15 cellular contexts compared by ENCODE assay signal in genomic region chr12:50099302-50100008, GRCh38. TPM values are rescaled to one million over a fixed set of nuclear protein-coding genes. Genes with fewer than 3 reads are reported as not detected.
DNase-seq lines count a peak whose midpoint lies in the region; ATAC-seq and TF ChIP-seq lines count a peak whose summit lies in the region.
"Had no signal": no experiment of that assay in that cellular context is flagged by ENCODE, and none has a peak within 500 bp of the region (broad histone marks: within the 10 kb centered on the region; RNA-seq: fewer than 3 reads in every experiment).

No MANE protein-coding gene starts in this region.

- H4K20me1 ChIP-seq in HCT116 (ENCODE audit: insufficient read depth), result no peaks in the 10 kb centered on the region

- no peaks in the 10 kb centered on the region for H3K27me3 ChIP-seq in A673 (replicated peaks; ENCODE audit: insufficient read depth, low read depth, low read length, poor library complexity)
- no peaks in the 10 kb centered on the region for H3K27me3 ChIP-seq in HCT116 (ENCODE audit: insufficient read depth, low read length)
- H3K27me3 ChIP-seq in right cardiac atrium (ENCODE audit: control insufficient read depth, insufficient read depth), result no peaks in the 10 kb centered on the region
- H3K27me3 ChIP-seq in sigmoid colon, result no peaks in the 10 kb centered on the region

- H3K9ac ChIP-seq in HCT116 (ENCODE audit: low read length), result no peak overlapping the region

- peak; percentile 23 for DNase-seq in A673 (ENCODE audit: low spot score)
- DNase-seq in HCT116 (ENCODE audit: low read depth, low spot score), result no peak
- DNase-seq in right cardiac atrium, result no peak
- DNase-seq in NCI-H146 (lab: John Stamatoyannopoulos, UW), result no peak
- no peak for DNase-seq in activated CD4-positive, alpha-beta T cell treated with anti-CD3 and anti-CD28 coated beads, Interleukin-2, amount 50 U/mL, for 4 hours
- no peak for DNase-seq in sigmoid colon
- DNase-seq: Karpas-422; NCI-H2081; NCI-H82; SHP77 treated with DMSO at 0.1 percent for 48 hours; stimulated activated CD4-positive, alpha-beta T cell treated with anti-CD3 and anti-CD28 coated beads, Interleukin-2, amount 100 ng/mL, for 24 hours had no signal

- intact Hi-C loops in A673 (cut with micrococcal nuclease; ENCODE audit: unreplicated experiment) (no loop called here), HCT116 (cut with micrococcal nuclease) (no loop called here), right cardiac atrium (cut with DNase I) (no loop called here), sigmoid colon (cut with DNase I) (no loop called here)

- peaks cover 69% of the 10 kb centered on the region for H3K36me3 Mint-ChIP-seq in brain

- H2AFZ ChIP-seq in HCT116 (ENCODE audit: low read depth, low read length, poor library complexity, severe bottlenecking), result no peak overlapping the region

- H3K27ac Mint-ChIP-seq in brain, result peak overlapping the region in 3 of 5 experiments; percentile 44 to 97 (median 71)

- TF ChIP-seq CTCF in A673 (conservative IDR thresholded peaks at IDR 0.05; ENCODE audit: low read depth, low read length), result no peak
- no peak for TF ChIP-seq CTCF in HCT116 (IDR thresholded peaks at IDR 0.05 in 2 of 3, conservative IDR thresholded peaks at IDR 0.05 in 1 of 3; ENCODE audit: borderline replicate concordance in 1 of 3, insufficient read depth in 1 of 3, low read depth in 2 of 3, low read length in 2 of 3)
- TF ChIP-seq CTCF in brain (conservative IDR thresholded peaks at IDR 0.05), result no peak
- no peak for TF ChIP-seq CTCF in sigmoid colon (IDR thresholded peaks at IDR 0.05)

- H3K79me2 ChIP-seq in HCT116 (ENCODE audit: insufficient read depth, low read length), result no peaks in the 10 kb centered on the region; the same call in 1 of the 2 replicates

- no peak for TF ChIP-seq POLR2A in HCT116 (IDR thresholded peaks at IDR 0.05; ENCODE audit: borderline replicate concordance, extremely low read depth, insufficient read depth, insufficient read length)
- TF ChIP-seq POLR2A in sigmoid colon (IDR thresholded peaks at IDR 0.05), result no peak

- RAD21 ChIA-PET in HCT116 (lab: Charles Lee; ENCODE audit: low non-redundant PET in 1 of 2, low total read pairs in 2 of 2, uncharacterized antibody in 2 of 2, unreplicated experiment in 2 of 2), result no interaction called here

- no peaks in the 10 kb centered on the region for H3K9me2 ChIP-seq in HCT116 (ENCODE audit: insufficient read depth)

- ATAC-seq in HCT116 (no peak), right cardiac atrium (peak in 1 of 2 donors; percentile 26), GM19328 (IDR thresholded peaks at IDR 0.05; ENCODE audit: unreplicated experiment) (no peak)

- H3K4me2 ChIP-seq in HCT116 (ENCODE audit: low read length), result no peak overlapping the region

- H3K4me3 ChIP-seq in A673 (ENCODE audit: low read depth, low read length, poor library complexity, severe bottlenecking), result no peak overlapping the region
- H3K4me3 ChIP-seq in HCT116 (replicated peaks in 1 of 2; ENCODE audit: low read depth in 1 of 2, low read length in 2 of 2), result no peak overlapping the region
- no peak overlapping the region for H3K4me3 ChIP-seq in right cardiac atrium (ENCODE audit: low read length)
- H3K4me3 ChIP-seq in sigmoid colon, result no peak overlapping the region

- peaks cover 39% of the 10 kb centered on the region for H3K4me1 Mint-ChIP-seq in brain

- H3K27ac ChIP-seq in A673 (ENCODE audit: low read depth, low read length, poor library complexity, severe bottlenecking) (no peak overlapping the region), HCT116 (ENCODE audit: low read depth, low read length) (no peak overlapping the region), right cardiac atrium (ENCODE audit: low read length) (peak overlapping the region; percentile 13), sigmoid colon (peak overlapping the region in 1 of 4 donors; percentile 4)

- peaks cover 3% of the 10 kb centered on the region for H3K27me3 Mint-ChIP-seq in brain
- H3K27me3 Mint-ChIP-seq: activated naive CD8-positive, alpha-beta T cell had no signal

- H3K4me1 ChIP-seq in A673 (ENCODE audit: insufficient read depth, low read length, poor library complexity, severe bottlenecking) (peaks cover 8% of the 10 kb centered on the region), HCT116 (ENCODE audit: control insufficient read depth in 1 of 2, insufficient read depth in 2 of 2, low read length in 2 of 2) (peaks cover 10 to 12% of the 10 kb centered on the region in 2 experiments), right cardiac atrium (ENCODE audit: control insufficient read depth, insufficient read depth, low read length) (no peaks in the 10 kb centered on the region), sigmoid colon (peaks cover 0 to 12% (median 10%) of the 10 kb centered on the region in 4 donors)

- TF ChIP-seq EP300 in sigmoid colon (IDR thresholded peaks at IDR 0.05), result no peak

- BruUV-seq in A673 (replicated peaks; lab: Mats Ljungman, UMichigan) (no TSS peak), HCT116 (replicated peaks; lab: Mats Ljungman, UMichigan) (TSS peak; percentile 6)

- H3K36me3 ChIP-seq in A673 (ENCODE audit: insufficient read depth, low read length, poor library complexity, severe bottlenecking) (peaks cover 60% of the 10 kb centered on the region), HCT116 (ENCODE audit: control insufficient read depth in 1 of 2, insufficient read depth in 2 of 2, low read length in 2 of 2) (peaks cover 42 to 46% of the 10 kb centered on the region in 2 experiments), sigmoid colon (peaks cover 21 to 61% (median 47%) of the 10 kb centered on the region in 4 donors)

- POLR2A ChIA-PET in A673 (lab: Charles Lee; ENCODE audit: low non-redundant PET) (no interaction called here), HCT116 (lab: Charles Lee) (no interaction called here)

- no peaks in the 10 kb centered on the region for H3K9me3 Mint-ChIP-seq in brain

- H3K9me3 ChIP-seq in A673 (ENCODE audit: low read depth, low read length, poor library complexity, severe bottlenecking) (no peaks in the 10 kb centered on the region), HCT116 (ENCODE audit: control insufficient read depth in 1 of 2, insufficient read depth in 1 of 2, low read depth in 1 of 2, low read length in 2 of 2) (no peaks in the 10 kb centered on the region), right cardiac atrium (ENCODE audit: control insufficient read depth, low read length) (no peaks in the 10 kb centered on the region), sigmoid colon (no peaks in the 10 kb centered on the region)

- TF ChIP-seq RAD21 in HCT116 (IDR thresholded peaks at IDR 0.05; ENCODE audit: low read depth), result no peak

- no peak overlapping the region for H3K4me3 Mint-ChIP-seq in brain
- H3K4me3 Mint-ChIP-seq: activated naive CD8-positive, alpha-beta T cell had no signal

- CTCF ChIA-PET in A673 (lab: Charles Lee), result no interaction called here
- CTCF ChIA-PET in HCT116 (lab: Charles Lee), result interaction anchor here (1.2 to 2.7 kb wide), 2 partner anchors 15 to 76 kb away, joined by 3 to 11 read pairs; partner anchors contain the start of gene SMARCD1

- WGBS in right cardiac atrium, result 57% methylated on average over 5 of the region's 5 CpGs
- 75 to 79% methylated on average over 5 of the region's 5 CpGs for WGBS in sigmoid colon, 2 donors

TF ChIP-seq in HCT116, 20 proteins besides CTCF, POLR2A, EP300 and RAD21 (continues in another document):
- TF ChIP-seq ZBTB33 (IDR thresholded peaks at IDR 0.05; ENCODE audit: extremely low read depth, insufficient replicate concordance, low read length) (no peak), EZH2phosphoT487 (IDR thresholded peaks at IDR 0.05; ENCODE audit: borderline replicate concordance) (no peak), EGR1 (IDR thresholded peaks at IDR 0.05; ENCODE audit: low read depth) (no peak)

RNA-seq across cellular contexts. Expression of gene GPD1, which starts 4.4 kb away (rescaled TPM):
- total RNA-seq in A673 (2021) (0.58 and 1.3 TPM in 2 replicates), HCT116 (2021; ENCODE audit: unreplicated experiment) (1.6 TPM), right cardiac atrium (10 to 100 TPM in 2 of 4 donors, 1 to 10 TPM in 2; 4.1 to 18.4 (median 9.6) TPM), sigmoid colon (10 to 100 TPM in 1 of 4 donors, 1 to 10 TPM in 1, under 1 TPM in 2; 0.55 to 59.6 (median 1.5) TPM)
- 1.0 and 1.2 TPM in 2 replicates for polyA plus RNA-seq in HCT116 (2012)
- polyA plus RNA-seq in brain (ENCODE audit: insufficient read depth, low read depth, low replicate concordance) (18.3 TPM), right cardiac atrium (24.6 TPM), sigmoid colon (10 to 100 TPM in 1 of 3 donors, 1 to 10 TPM in 2; 3.0 to 19.8 (median 3.6) TPM)
- total RNA-seq: glomerular endothelial cell had no signal

RNA-seq across cellular contexts. Expression of gene COX14, which starts 12.6 kb away (rescaled TPM):
- total RNA-seq in A673 (2021) (25.4 and 28.7 TPM in 2 replicates), HCT116 (2021; ENCODE audit: unreplicated experiment) (41.0 TPM), right cardiac atrium (100 to 1,000 TPM; 141 to 203 (median 167) TPM), sigmoid colon (100 to 1,000 TPM in 1 of 4 donors, 10 to 100 TPM in 3; 87.8 to 179 (median 93.8) TPM)
- 52.7 and 58.8 TPM in 2 replicates for polyA plus RNA-seq in HCT116 (2012)
- polyA plus RNA-seq in brain (ENCODE audit: insufficient read depth, low read depth, low replicate concordance) (59.5 TPM), right cardiac atrium (258 TPM), sigmoid colon (100 to 1,000 TPM; 124 to 266 (median 187) TPM)

RNA-seq across cellular contexts. Expression of gene SMARCD1, which starts 14.3 kb away (rescaled TPM):
- total RNA-seq in A673 (2021) (141 and 152 TPM in 2 replicates), HCT116 (2021; ENCODE audit: unreplicated experiment) (64.8 TPM), right cardiac atrium (10 to 100 TPM; 15.8 to 24.5 (median 19.7) TPM), sigmoid colon (10 to 100 TPM; 22.4 to 64.8 (median 39.2) TPM)
- polyA plus RNA-seq in HCT116 (2012), result 34.5 and 37.9 TPM in 2 replicates
- polyA plus RNA-seq in brain (ENCODE audit: insufficient read depth, low read depth, low replicate concordance) (85.1 TPM), right cardiac atrium (11.6 TPM), sigmoid colon (10 to 100 TPM; 16.0 to 26.4 (median 24.1) TPM)

RNA-seq across cellular contexts. Expression of gene ASIC1, which starts 42.1 kb away (rescaled TPM):
- 2.7 and 5.5 TPM in 2 replicates for total RNA-seq in A673 (2021)
- 28.9 TPM for total RNA-seq in HCT116 (2021; ENCODE audit: unreplicated experiment)
- 22.5 and 25.3 TPM in 2 replicates for polyA plus RNA-seq in HCT116 (2012)
- polyA plus RNA-seq in brain (ENCODE audit: insufficient read depth, low read depth, low replicate concordance), result 13.8 TPM
- 1 to 10 TPM; 1.3 to 4.5 (median 3.2) TPM for total RNA-seq in right cardiac atrium
- 2.0 TPM for polyA plus RNA-seq in right cardiac atrium
- total RNA-seq in sigmoid colon, result 1 to 10 TPM; 3.5 to 6.9 (median 5.2) TPM
- 1 to 10 TPM in 2 of 3 donors, not detected in 1; 1.3 to 1.6 TPM for polyA plus RNA-seq in sigmoid colon
